Comparison of ENCODE assay signal across 16 cellular contexts in genomic region chr1:151294748-151295462, GRCh38. TPM values are rescaled to one million over a fixed set of nuclear protein-coding genes. Genes with fewer than 3 reads are reported as not detected.
DNase-seq lines count a peak whose midpoint lies in the region.
"Had no signal": no experiment of that assay in that cellular context is flagged by ENCODE, and none has a peak within 500 bp of the region (broad histone marks: within the 10 kb centered on the region; RNA-seq: fewer than 3 reads in every experiment).

No MANE protein-coding gene starts in this region.

- CTCF ChIA-PET in CD4-positive, alpha-beta memory T cell (lab: Charles Lee; ENCODE audit: partially characterized antibody) = interaction anchor here (0.8 to 16.1 kb wide), 4 partner anchors 11 to 46 kb away, joined by 3 to 247 read pairs (median 4); partner anchors contain the start of gene PI4KB

- no peak overlapping the region for H2AK5ac ChIP-seq in neuronal stem cell (ENCODE audit: low read depth, low read length)
- H2AK5ac ChIP-seq in mesenchymal stem cell (ENCODE audit: low read length, severe bottlenecking) = no peak overlapping the region

- no peaks in the 10 kb centered on the region for H3K27me3 Mint-ChIP-seq in CD4-positive, alpha-beta memory T cell

- H3K36me3 Mint-ChIP-seq in CD4-positive, alpha-beta memory T cell = peaks cover 49 to 78% of the 10 kb centered on the region in 2 donors

- no peak overlapping the region for H3K4ac ChIP-seq in neuronal stem cell (ENCODE audit: low read length)
- H3K4ac ChIP-seq in mesenchymal stem cell (ENCODE audit: low read depth in 1 of 2, low read length in 2 of 2) = no peak overlapping the region

- no CpG with 5 or more reads among the region's 2 CpGs for WGBS in neuronal stem cell (ENCODE audit: extremely low coverage in 2 of 2, insufficient read length in 2 of 2, insufficient replicate concordance in 1 of 2), 2 donors
- 89% methylated on average over 2 of the region's 2 CpGs for WGBS in mesenchymal stem cell

- H2BK12ac ChIP-seq in neuronal stem cell (ENCODE audit: low read length) = no peak overlapping the region
- no peak overlapping the region for H2BK12ac ChIP-seq in mesenchymal stem cell (ENCODE audit: low read length in 2 of 2)

- H3K9ac ChIP-seq in NT2/D1 (ENCODE audit: insufficient read length, low read depth) = no peak overlapping the region
- no peak overlapping the region for H3K9ac ChIP-seq in neuronal stem cell (ENCODE audit: low read depth, low read length, poor library complexity)
- no peak overlapping the region for H3K9ac ChIP-seq in mesenchymal stem cell (ENCODE audit: low read length)

- H3K27ac Mint-ChIP-seq in CD4-positive, alpha-beta memory T cell = peak overlapping the region in 4 of 7 donors; percentile 24 to 70 (median 52)

- peaks cover 0 to 2% (median 0%) of the 10 kb centered on the region in 8 donors for H3K9me3 Mint-ChIP-seq in CD4-positive, alpha-beta memory T cell

- H2BK120ac ChIP-seq in neuronal stem cell (ENCODE audit: low read depth, low read length) (no peak overlapping the region), mesenchymal stem cell (ENCODE audit: low read depth, low read length) (no peak overlapping the region)

- no peak overlapping the region for H3K4me3 Mint-ChIP-seq in CD4-positive, alpha-beta memory T cell

- H4K8ac ChIP-seq in neuronal stem cell (ENCODE audit: low read depth, low read length) (no peak overlapping the region), mesenchymal stem cell (ENCODE audit: low read length) (no peak overlapping the region)

- H3K9me3 ChIP-seq in CD4-positive, alpha-beta memory T cell (ENCODE audit: control insufficient read depth in 1 of 2, low read length in 2 of 2) = no peaks in the 10 kb centered on the region
- no peaks in the 10 kb centered on the region for H3K9me3 ChIP-seq in NT2/D1 (ENCODE audit: insufficient read depth, low read length)
- no peaks in the 10 kb centered on the region for H3K9me3 ChIP-seq in neuronal stem cell (replicated peaks in 1 of 2; ENCODE audit: control insufficient read depth in 2 of 2, insufficient read depth in 1 of 2, low read depth in 1 of 2, low read length in 2 of 2)
- no peaks in the 10 kb centered on the region for H3K9me3 ChIP-seq in mesenchymal stem cell (ENCODE audit: control insufficient read depth, low read length)
- H3K9me3 ChIP-seq: prostate gland, upper lobe of right lung had no signal

- H3K14ac ChIP-seq in neuronal stem cell (ENCODE audit: low read length) (no peak overlapping the region), mesenchymal stem cell (ENCODE audit: low read length in 2 of 2) (no peak overlapping the region)

- H3K4me1 Mint-ChIP-seq in CD4-positive, alpha-beta memory T cell = peaks cover 0 to 2% (median under 1%) of the 10 kb centered on the region in 4 donors

- H2AFZ ChIP-seq in neuronal stem cell (ENCODE audit: low read length) (no peak overlapping the region), mesenchymal stem cell (ENCODE audit: low read depth, low read length) (no peak overlapping the region)

- no peak overlapping the region for H3K4me3 ChIP-seq in CD4-positive, alpha-beta memory T cell (ENCODE audit: low read length in 2 of 2)
- H3K4me3 ChIP-seq in NT2/D1 (ENCODE audit: insufficient read length, low read depth) (no peak overlapping the region), neuronal stem cell (ENCODE audit: low read length in 2 of 2) (no peak overlapping the region), mesenchymal stem cell (ENCODE audit: insufficient read depth in 1 of 2, low read depth in 1 of 2, low read length in 2 of 2) (no peak overlapping the region)
- H3K4me3 ChIP-seq: coronary artery, prostate gland, SK-N-MC, upper lobe of right lung had no signal

- H3K18ac ChIP-seq in neuronal stem cell (ENCODE audit: low read length) (no peak overlapping the region), mesenchymal stem cell (ENCODE audit: low read depth in 1 of 2, low read length in 2 of 2) (no peak overlapping the region)

- H2BK5ac ChIP-seq in neuronal stem cell (ENCODE audit: low read length) = no peak overlapping the region
- H2BK5ac ChIP-seq in mesenchymal stem cell (ENCODE audit: low read depth, low read length, poor library complexity, severe bottlenecking) = no peak overlapping the region

- H3K23ac ChIP-seq in neuronal stem cell (ENCODE audit: low read depth, low read length, poor library complexity) (no peak overlapping the region), mesenchymal stem cell (ENCODE audit: low read length in 2 of 2) (no peak overlapping the region)

- H4K91ac ChIP-seq in neuronal stem cell (ENCODE audit: low read depth, low read length, poor library complexity) (no peak overlapping the region), mesenchymal stem cell (ENCODE audit: low read length) (no peak overlapping the region)

- H3K36me3 ChIP-seq in CD4-positive, alpha-beta memory T cell (ENCODE audit: insufficient read depth, low read length) = peaks cover 80% of the 10 kb centered on the region
- H3K36me3 ChIP-seq in NT2/D1 (ENCODE audit: insufficient read depth, insufficient read length, low read length) (peaks cover 94% of the 10 kb centered on the region), neuronal stem cell (replicated peaks in 1 of 2; ENCODE audit: control insufficient read depth in 2 of 2, insufficient read depth in 2 of 2, low read length in 2 of 2) (peaks cover 36 to 91% of the 10 kb centered on the region in 2 donors), mesenchymal stem cell (ENCODE audit: control insufficient read depth in 1 of 2, insufficient read depth in 2 of 2, low read depth in 1 of 2, low read length in 2 of 2) (peaks cover 77 to 92% of the 10 kb centered on the region in 2 experiments)

- H2BK15ac ChIP-seq in neuronal stem cell (ENCODE audit: low read length) = no peak overlapping the region
- H2BK15ac ChIP-seq in mesenchymal stem cell (ENCODE audit: low read depth, poor library complexity, severe bottlenecking) = no peak overlapping the region

- intact Hi-C loops in CD4-positive, alpha-beta memory T cell (cut with micrococcal nuclease) = no loop called here

- H3K27ac ChIP-seq in CD4-positive, alpha-beta memory T cell (ENCODE audit: low read depth, low read length) = no peak overlapping the region
- H3K27ac ChIP-seq in neuronal stem cell (replicated peaks; ENCODE audit: low read length) (peak overlapping the region; percentile 53), mesenchymal stem cell (ENCODE audit: low read length, poor library complexity, severe bottlenecking) (no peak overlapping the region)
- H3K27ac ChIP-seq: coronary artery, prostate gland, SK-N-MC, upper lobe of right lung had no signal

- H3K79me1 ChIP-seq in neuronal stem cell (ENCODE audit: low read depth, low read length) = peaks cover 4% of the 10 kb centered on the region
- H3K79me1 ChIP-seq in mesenchymal stem cell (replicated peaks; ENCODE audit: low read length, poor library complexity, severe bottlenecking) = peaks cover 15% of the 10 kb centered on the region

- H3K27me3 ChIP-seq in CD4-positive, alpha-beta memory T cell (ENCODE audit: insufficient read depth, low read length) = no peaks in the 10 kb centered on the region
- H3K27me3 ChIP-seq in NT2/D1 (ENCODE audit: insufficient read depth, insufficient read length) (no peaks in the 10 kb centered on the region), neuronal stem cell (ENCODE audit: control insufficient read depth in 3 of 3, insufficient read depth in 3 of 3, low read depth in 1 of 3, low read length in 3 of 3) (no peaks in the 10 kb centered on the region), mesenchymal stem cell (ENCODE audit: control insufficient read depth in 1 of 2, insufficient read depth in 1 of 2, low read length in 2 of 2) (no peaks in the 10 kb centered on the region)
- H3K27me3 ChIP-seq: upper lobe of right lung had no signal

- POLR2A ChIA-PET in CD4-positive, alpha-beta memory T cell (lab: Charles Lee; ENCODE audit: partially characterized antibody) = interaction anchor here (1.1 to 4.5 kb wide), 4 partner anchors 12 to 52 kb away, joined by 3 to 43 read pairs (median 12); partner anchors contain the start of genes PI4KB, RFX5 and ZNF687

- DNase-seq in CD4-positive, alpha-beta memory T cell = no peak
- DNase-seq in NT2/D1 (ENCODE audit: low read depth, low spot score) (peak; percentile 87), globus pallidus (ENCODE audit: low spot score) (peak; percentile 92), neuronal stem cell (ENCODE audit: low spot score) (no peak), iPS-NIHi11 (ENCODE audit: low spot score) (no peak), DMS79 (lab: John Stamatoyannopoulos, UW) (no peak), mesenchymal stem cell (no peak)
- no peak for DNase-seq in stimulated activated CD4-positive, alpha-beta T cell treated with anti-CD3 and anti-CD28 coated beads, Interleukin-12 subunit alpha, Interleukin-12 subunit beta, amount 100 ng/mL, for 4 hours
- DNase-seq: AML-193, EL, NCI-H1105 treated with DMSO at 0.1 percent for 48 hours, NCI-H446, upper lobe of right lung had no signal

- no peak overlapping the region for H3K4me2 ChIP-seq in neuronal stem cell (ENCODE audit: insufficient read depth, low read length, poor library complexity, severe bottlenecking)
- no peak overlapping the region for H3K4me2 ChIP-seq in mesenchymal stem cell (ENCODE audit: low read length, poor library complexity, severe bottlenecking)

- H3K4me1 ChIP-seq in CD4-positive, alpha-beta memory T cell (ENCODE audit: insufficient read depth, low read length) = no peaks in the 10 kb centered on the region
- peaks cover 25% of the 10 kb centered on the region for H3K4me1 ChIP-seq in NT2/D1 (ENCODE audit: insufficient read depth, insufficient read length)
- peaks cover 9 to 16% of the 10 kb centered on the region in 2 donors for H3K4me1 ChIP-seq in neuronal stem cell (ENCODE audit: control insufficient read depth in 2 of 2, insufficient read depth in 1 of 2, low read depth in 1 of 2, low read length in 2 of 2)
- H3K4me1 ChIP-seq in mesenchymal stem cell (ENCODE audit: control insufficient read depth, insufficient read depth, low read depth, low read length) = no peaks in the 10 kb centered on the region
- H3K4me1 ChIP-seq: prostate gland, upper lobe of right lung had no signal

RNA-seq across cellular contexts. Expression of gene ZNF687, which starts 12.8 kb away (rescaled TPM):
- 10 to 100 TPM; 39.2 to 39.3 TPM for total RNA-seq in CD4-positive, alpha-beta memory T cell
- 1 to 10 TPM in 1 of 2 donors, under 1 TPM in 1; 0.36 to 1.3 TPM for polyA plus RNA-seq in CD4-positive, alpha-beta memory T cell
- 20.9 TPM for polyA plus RNA-seq in neuronal stem cell (2013, experiment 1 of 2)
- 21.3 TPM for polyA plus RNA-seq in neuronal stem cell (2013, experiment 2 of 2)
- 10.8 TPM for polyA plus RNA-seq in mesenchymal stem cell (2013, experiment 1 of 2)
- polyA plus RNA-seq in mesenchymal stem cell (2013, experiment 2 of 2) = 10.8 TPM

RNA-seq across cellular contexts. Expression of gene PI4KB, which starts 32.3 kb away (rescaled TPM):
- total RNA-seq in CD4-positive, alpha-beta memory T cell = 10 to 100 TPM; 87.2 to 97.4 TPM
- polyA plus RNA-seq in CD4-positive, alpha-beta memory T cell = 10 to 100 TPM; 56.6 to 68.8 TPM
- polyA plus RNA-seq in neuronal stem cell (2013, experiment 1 of 2) = 22.4 TPM
- 20.7 TPM for polyA plus RNA-seq in neuronal stem cell (2013, experiment 2 of 2)
- polyA plus RNA-seq in mesenchymal stem cell (2013, experiment 1 of 2) = 36.1 TPM
- polyA plus RNA-seq in mesenchymal stem cell (2013, experiment 2 of 2) = 36.1 TPM

RNA-seq across cellular contexts. Expression of gene PSMD4, which starts 40.4 kb away (rescaled TPM):
- total RNA-seq in CD4-positive, alpha-beta memory T cell = 100 to 1,000 TPM; 143 to 151 TPM
- polyA plus RNA-seq in CD4-positive, alpha-beta memory T cell = 100 to 1,000 TPM; 242 to 380 TPM
- 137 TPM for polyA plus RNA-seq in neuronal stem cell (2013, experiment 1 of 2)
- 140 TPM for polyA plus RNA-seq in neuronal stem cell (2013, experiment 2 of 2)
- 136 TPM for polyA plus RNA-seq in mesenchymal stem cell (2013, experiment 1 of 2)
- polyA plus RNA-seq in mesenchymal stem cell (2013, experiment 2 of 2) = 139 TPM

RNA-seq across cellular contexts. Expression of gene RFX5, which starts 52.1 kb away (rescaled TPM):
- 10 to 100 TPM; 56.3 to 64.3 TPM for total RNA-seq in CD4-positive, alpha-beta memory T cell
- polyA plus RNA-seq in CD4-positive, alpha-beta memory T cell = 10 to 100 TPM; 32.1 to 33.6 TPM
- polyA plus RNA-seq in neuronal stem cell (2013, experiment 1 of 2) = 62.7 TPM
- polyA plus RNA-seq in neuronal stem cell (2013, experiment 2 of 2) = 61.3 TPM
- 31.1 TPM for polyA plus RNA-seq in mesenchymal stem cell (2013, experiment 1 of 2)
- polyA plus RNA-seq in mesenchymal stem cell (2013, experiment 2 of 2) = 32.1 TPM

Comparison
In these comparisons a context has a peak if more than half of its experiments do, and no peak if none do; other contexts are left out.
1. DNase-seq: peak in NT2/D1 (single experiment) and globus pallidus (single experiment); none in CD4-positive, alpha-beta memory T cell (0 of 5), neuronal stem cell (single experiment), iPS-NIHi11 (single experiment), DMS79 (single experiment), stimulated activated CD4-positive, alpha-beta T cell treated with anti-CD3 and anti-CD28 coated beads, Interleukin-12 subunit alpha, Interleukin-12 subunit beta, amount 100 ng/mL, for 4 hours (single experiment) and mesenchymal stem cell (single experiment).